In genomic region chr2:232783278-232783677, GRCh38 we compare ENCODE assay signal across 22 cellular contexts. TPM values are rescaled to one million over a fixed set of nuclear protein-coding genes. Genes with fewer than 3 reads are reported as not detected.
"Had no signal": no experiment of that assay in that cellular context is flagged by ENCODE, and none has a peak within 500 bp of the region (broad histone marks: within the 10 kb centered on the region; RNA-seq: fewer than 3 reads in every experiment).

No MANE protein-coding gene starts in this region.

- DNase-seq: Karpas-422, KG1, MG63, NCI-H1092, NCI-H1105 treated with DMSO at 0.1 percent for 48 hours, NCI-H1417 treated with DMSO at 0.1 percent for 48 hours, NCI-H146, NCI-H1694 treated with DMSO at 0.1 percent for 48 hours, NCI-H1930, NCI-H2081, NCI-H2107, NCI-H2227 treated with DMSO at 0.1 percent for 48 hours, NCI-H524 treated with DMSO at 0.1 percent for 48 hours, NCI-H69, NCI-H774, SHP77, SK-N-SH, SW 1271, T-cell had no signal

- H3K9me3 ChIP-seq: MG63, SK-N-SH had no signal

- H3K27ac Mint-ChIP-seq: T-cell; T-helper 1 cell treated with Interleukin-12 subunit alpha and Interleukin-12 subunit beta and Interleukin-4 antibody, amounts not matched to agents 30 μg/mL and 1 μg/mL, for 36 hours had no signal

- H3K4me3 ChIP-seq: MG63 had no signal

- H3K4me2 ChIP-seq: SK-N-SH had no signal

- H3K27ac ChIP-seq: RWPE1 had no signal

- H3K4me3 Mint-ChIP-seq: T-cell; T-helper 1 cell treated with Interleukin-12 subunit alpha and Interleukin-12 subunit beta and Interleukin-4 antibody, amounts not matched to agents 30 μg/mL and 1 μg/mL, for 36 hours had no signal

- ATAC-seq: T-cell had no signal

- H3K27me3 Mint-ChIP-seq: T-cell had no signal

- H3K27me3 ChIP-seq: MG63 had no signal

- H3K9me3 Mint-ChIP-seq: T-cell had no signal

- H3K9ac ChIP-seq: SK-N-SH had no signal

RNA-seq across cellular contexts. Expression of gene KCNJ13, which starts 6.9 kb away (rescaled TPM):
- total RNA-seq: HT-29, T-cell had no signal
- polyA plus RNA-seq: SK-N-SH had no signal
